12 cellular contexts compared by ENCODE assay signal in the genomic region with DNA sequence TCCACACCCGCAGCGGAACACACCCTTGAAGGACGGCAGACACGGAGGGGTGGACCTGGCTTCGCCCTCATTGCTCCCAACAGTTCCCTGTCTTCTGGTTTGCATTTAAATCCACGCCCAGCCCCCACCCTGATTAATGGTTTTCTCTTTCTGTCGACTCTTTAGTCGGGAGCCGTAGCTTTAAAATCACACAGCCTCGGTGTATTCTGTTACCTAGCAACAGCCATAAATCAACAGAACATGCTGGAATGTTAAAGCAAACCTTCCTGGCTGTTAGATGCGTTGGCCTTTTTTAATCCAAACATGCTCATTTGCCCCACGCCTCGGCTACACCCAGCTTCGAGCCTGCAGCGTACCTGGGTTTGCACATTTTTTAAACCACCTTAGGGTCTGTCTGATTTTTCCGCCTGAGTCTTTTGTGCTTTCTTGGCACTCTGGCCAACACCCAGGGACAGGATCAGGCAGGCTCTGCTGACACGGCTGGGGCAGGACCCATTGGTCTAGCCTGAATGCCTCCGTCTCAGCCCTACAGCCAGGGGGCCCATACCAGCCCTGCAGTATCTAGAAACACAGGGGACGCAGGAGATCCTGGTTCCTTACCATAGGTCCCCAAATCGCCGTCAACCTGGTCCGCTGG. TPM values are rescaled to one million over a fixed set of nuclear protein-coding genes. Genes with fewer than 3 reads are reported as not detected.
DNase-seq lines count a peak whose midpoint lies in the region; ATAC-seq and TF ChIP-seq lines count a peak whose summit lies in the region.
"Had no signal": no experiment of that assay in that cellular context is flagged by ENCODE, and none has a peak within 500 bp of the region (broad histone marks: within the 10 kb centered on the region; RNA-seq: fewer than 3 reads in every experiment).

No MANE protein-coding gene starts in this region.

- H3K27ac Mint-ChIP-seq in GM23338 = peak overlapping the region; percentile 8; the same call in 1 of the 2 replicates

- peaks cover 4% of the 10 kb centered on the region; the same call in 1 of the 3 replicates for H3K9me3 Mint-ChIP-seq in GM23338

- DNase-seq in GM23338 (ENCODE audit: low spot score) = peak; percentile 78
- DNase-seq in NCI-H526 (lab: John Stamatoyannopoulos, UW) = peak; percentile 49 to 72
- peak; percentile 20 for DNase-seq in epithelial cell of prostate (ENCODE audit: low read depth, low spot score)
- peak; percentile 14 for DNase-seq in myocyte (ENCODE audit: low read depth)
- DNase-seq in HCEC 1CT = no peak
- DNase-seq in superior temporal gyrus (ENCODE audit: extremely low spot score) = no peak
- DNase-seq: mesenchymal stem cell; NCI-H1048; SIG-M5; stimulated activated naive CD4-positive, alpha-beta T cell had no signal

- H3K27ac ChIP-seq in GM23338 (ENCODE audit: low read depth) (no peak overlapping the region), epithelial cell of prostate (no peak overlapping the region)

- H3K27me3 Mint-ChIP-seq in GM23338 (ENCODE audit: insufficient read depth, low read depth, poor library complexity) = peaks cover 6% of the 10 kb centered on the region

- H3K79me2 ChIP-seq in GM23338 (replicated peaks; ENCODE audit: insufficient read depth) = no peaks in the 10 kb centered on the region

- H3K27me3 ChIP-seq in GM23338 (ENCODE audit: insufficient read depth) = no peaks in the 10 kb centered on the region

- peak overlapping the region; percentile 29; the same call in 1 of the 2 replicates for H2AFZ ChIP-seq in GM23338

- H4K20me1 ChIP-seq in GM23338 (replicated peaks; ENCODE audit: insufficient read depth) = no peaks in the 10 kb centered on the region

- no peaks in the 10 kb centered on the region for H3K36me3 Mint-ChIP-seq in GM23338 (ENCODE audit: low read depth)

- H3K9me2 ChIP-seq in GM23338 (ENCODE audit: insufficient read depth) = no peaks in the 10 kb centered on the region

- no peaks in the 10 kb centered on the region for H3K36me3 ChIP-seq in GM23338 (ENCODE audit: insufficient read depth)

- no peak overlapping the region for H3K4me3 ChIP-seq in GM23338

- no peak; a peak in 1 of 4 replicates for TF ChIP-seq CTCF in GM23338 (conservative IDR thresholded peaks at IDR 0.05; ENCODE audit: low read depth in 2 of 2)

- ATAC-seq in GM23338 = peak; percentile 85
- no peak for ATAC-seq in GM21526 (IDR thresholded peaks at IDR 0.05; ENCODE audit: low FRiP score, unreplicated experiment)
- no peak for ATAC-seq in HG02840 (IDR thresholded peaks at IDR 0.05; ENCODE audit: low FRiP score, unreplicated experiment)

- H3K4me2 ChIP-seq in GM23338 = no peak overlapping the region

- no peaks in the 10 kb centered on the region; the same call in 1 of the 2 replicates for H3K4me1 ChIP-seq in GM23338 (ENCODE audit: insufficient read depth)

- H3F3A ChIP-seq in GM23338 (replicated peaks; ENCODE audit: low read depth) = no peaks in the 10 kb centered on the region

- peaks cover 16% of the 10 kb centered on the region for H3K4me1 Mint-ChIP-seq in GM23338

- H3K4me3 Mint-ChIP-seq in GM23338 = no peak overlapping the region

TF ChIP-seq in GM23338, 12 proteins besides CTCF, POLR2A, EP300 and RAD21 (continues in another document):
- no peak for TF ChIP-seq NANOG (IDR thresholded peaks at IDR 0.05; ENCODE audit: borderline replicate concordance)
- no peak for TF ChIP-seq EZH2 (IDR thresholded peaks at IDR 0.05; ENCODE audit: low read depth, unreplicated experiment)
- no peak for TF ChIP-seq ZNF331 (CRISPR knock-in tag; IDR thresholded peaks at IDR 0.05; ENCODE audit: low read depth)
- no peak for TF ChIP-seq CREB1 (CRISPR knock-in tag; IDR thresholded peaks at IDR 0.05; ENCODE audit: low read depth)
- TF ChIP-seq POLR2AphosphoS5 (IDR thresholded peaks at IDR 0.05; ENCODE audit: low read depth) = no peak
- no peak for TF ChIP-seq STAT1 (IDR thresholded peaks at IDR 0.05; ENCODE audit: unreplicated experiment)
- no peak for TF ChIP-seq ZNF114 (CRISPR knock-in tag; IDR thresholded peaks at IDR 0.05)
- no peak for TF ChIP-seq ETS1 (IDR thresholded peaks at IDR 0.05)
- TF ChIP-seq EZH2phosphoT487 (IDR thresholded peaks at IDR 0.05; ENCODE audit: unreplicated experiment) = no peak
- no peak for TF ChIP-seq ZNF462 (CRISPR knock-in tag; IDR thresholded peaks at IDR 0.05)
- no peak for TF ChIP-seq JUNB (IDR thresholded peaks at IDR 0.05; ENCODE audit: unreplicated experiment)

RNA-seq across cellular contexts. Expression of gene PPP2R2C, which starts 21.4 kb away (rescaled TPM):
- total RNA-seq in GM23338 (2014; rRNA removed; shearing (Covaris generic)) = 7.6 and 9.2 TPM in 2 replicates
- polyA plus RNA-seq in GM23338 (2016; fragmentation: Nextera tagmentation; extraction: Ambion mirVana) = 0.77 and 1.3 TPM in 2 replicates
- total RNA-seq in myocyte = 0.29 and 2.0 TPM in 2 replicates
- polyA plus RNA-seq in myocyte (2012) = 0.38 TPM

Comparison
In these comparisons a context has a peak if more than half of its experiments do, and no peak if none do; other contexts are left out.
1. DNase-seq: peak in GM23338 (single experiment), NCI-H526 (2 of 2), epithelial cell of prostate (single experiment) and myocyte (single experiment); none in HCEC 1CT (single experiment) and superior temporal gyrus (single experiment).